Comparison of ENCODE assay signal across 1 cellular context in genomic region chr3:129224984-129225393, GRCh38.
A peak's percentile ranks its signal among the peaks of the same experiment; 100 is the strongest.
TF ChIP-seq lines count a peak whose summit lies in the region.

No MANE protein-coding gene starts in this region.

TF ChIP-seq in HepG2, 621 proteins besides CTCF, POLR2A, EP300 and RAD21 (continued from another document and continues in another):
- TF ChIP-seq POLR2AphosphoS5 (IDR thresholded peaks at IDR 0.05; ENCODE audit: low read depth, low read length) (peak; percentile 82), ZNF317 (CRISPR knock-in tag; IDR thresholded peaks at IDR 0.05) (no peak), DMAP1 (CRISPR knock-in tag; IDR thresholded peaks at IDR 0.05) (peak; percentile 73), HDAC2 (CRISPR knock-in tag; IDR thresholded peaks at IDR 0.05) (peak; percentile 82), SP1 (IDR thresholded peaks at IDR 0.05) (no peak), SP1 (CRISPR knock-in tag; IDR thresholded peaks at IDR 0.05) (peak; percentile 50; the same call in 1 of the 2 replicates), ZFP91 (CRISPR knock-in tag; IDR thresholded peaks at IDR 0.05; ENCODE audit: borderline replicate concordance) (0 out of 2 replicates have a peak, but pooled peaks have one; percentile 17), ZFP90 (CRISPR knock-in tag; IDR thresholded peaks at IDR 0.05; ENCODE audit: borderline replicate concordance) (no peak), ISL2 (CRISPR knock-in tag; IDR thresholded peaks at IDR 0.05) (peak; percentile 24; the same call in 1 of the 2 replicates), ZNF724P (CRISPR knock-in tag; IDR thresholded peaks at IDR 0.05; ENCODE audit: borderline replicate concordance) (0 out of 2 replicates have a peak, but pooled peaks have one; percentile 21), ZNF7 (CRISPR knock-in tag; IDR thresholded peaks at IDR 0.05) (no peak), RARG (CRISPR knock-in tag; IDR thresholded peaks at IDR 0.05; ENCODE audit: low read depth) (no peak), HDAC1 (CRISPR knock-in tag; IDR thresholded peaks at IDR 0.05) (peak; percentile 65), ZNF891 (CRISPR knock-in tag; IDR thresholded peaks at IDR 0.05) (no peak), ZMYM3 (CRISPR knock-in tag; IDR thresholded peaks at IDR 0.05) (peak; percentile 85), ZGPAT (CRISPR knock-in tag; IDR thresholded peaks at IDR 0.05) (peak; percentile 86), ZNF180 (CRISPR knock-in tag; IDR thresholded peaks at IDR 0.05; ENCODE audit: borderline replicate concordance, low read depth) (no peak), TGIF2 (CRISPR knock-in tag; IDR thresholded peaks at IDR 0.05) (no peak), GRHL1 (CRISPR knock-in tag; conservative IDR thresholded peaks at IDR 0.05) (no peak), YEATS2 (CRISPR knock-in tag; IDR thresholded peaks at IDR 0.05; ENCODE audit: borderline replicate concordance) (peak; percentile 69; the same call in 1 of the 2 replicates), KAT8 (CRISPR knock-in tag; IDR thresholded peaks at IDR 0.05) (peak; percentile 69; the same call in 1 of the 2 replicates), NR2C2 (CRISPR knock-in tag; IDR thresholded peaks at IDR 0.05; ENCODE audit: borderline replicate concordance) (peak; percentile 28; the same call in 1 of the 2 replicates), TOPORS (CRISPR knock-in tag; IDR thresholded peaks at IDR 0.05) (no peak), HNF4A (CRISPR knock-in tag; IDR thresholded peaks at IDR 0.05) (peak; percentile 97), HOXA3 (CRISPR knock-in tag; IDR thresholded peaks at IDR 0.05) (peak; percentile 73), ZNF772 (CRISPR knock-in tag; IDR thresholded peaks at IDR 0.05) (0 out of 2 replicates have a peak, but pooled peaks have one; percentile 39), CBX5 (CRISPR knock-in tag; IDR thresholded peaks at IDR 0.05; ENCODE audit: borderline replicate concordance) (peak; percentile 45; the same call in 1 of the 2 replicates), HMG20B (CRISPR knock-in tag; conservative IDR thresholded peaks at IDR 0.05) (peak; percentile 73), CEBPG (CRISPR knock-in tag; IDR thresholded peaks at IDR 0.05) (peak; percentile 97), ZBTB38 (CRISPR knock-in tag; IDR thresholded peaks at IDR 0.05) (peak; percentile 44; the same call in 1 of the 2 replicates), SALL1 (CRISPR knock-in tag; IDR thresholded peaks at IDR 0.05) (peak; percentile 91), GTF2F1 (IDR thresholded peaks at IDR 0.05; ENCODE audit: low read length) (no peak), GATAD1 (CRISPR knock-in tag; IDR thresholded peaks at IDR 0.05) (0 out of 2 replicates have a peak, but pooled peaks have one; percentile 38), PRMT3 (CRISPR knock-in tag; IDR thresholded peaks at IDR 0.05; ENCODE audit: borderline replicate concordance, low read depth) (no peak), KDM5A (IDR thresholded peaks at IDR 0.05; ENCODE audit: borderline replicate concordance, low read length) (peak; percentile 32; the same call in 1 of the 2 replicates), HBP1 (CRISPR knock-in tag; IDR thresholded peaks at IDR 0.05; ENCODE audit: low read depth) (peak; percentile 45; the same call in 1 of the 2 replicates), ZNF564 (CRISPR knock-in tag; IDR thresholded peaks at IDR 0.05) (0 out of 2 replicates have a peak, but pooled peaks have one; percentile 35), FOXA1 (IDR thresholded peaks at IDR 0.05) (no peak), FOXA1 (CRISPR knock-in tag; IDR thresholded peaks at IDR 0.05) (peak; percentile 56), IRF2 (CRISPR knock-in tag; IDR thresholded peaks at IDR 0.05) (peak; percentile 47; the same call in 1 of the 2 replicates), CBX1 (IDR thresholded peaks at IDR 0.05; ENCODE audit: low read depth) (no peak), REPIN1 (CRISPR knock-in tag; IDR thresholded peaks at IDR 0.05; ENCODE audit: borderline replicate concordance, low read depth) (0 out of 2 replicates have a peak, but pooled peaks have one; percentile 55), FOSL2 (CRISPR knock-in tag; IDR thresholded peaks at IDR 0.05) (peak; percentile 68)
- TF ChIP-seq, protein P1, sequence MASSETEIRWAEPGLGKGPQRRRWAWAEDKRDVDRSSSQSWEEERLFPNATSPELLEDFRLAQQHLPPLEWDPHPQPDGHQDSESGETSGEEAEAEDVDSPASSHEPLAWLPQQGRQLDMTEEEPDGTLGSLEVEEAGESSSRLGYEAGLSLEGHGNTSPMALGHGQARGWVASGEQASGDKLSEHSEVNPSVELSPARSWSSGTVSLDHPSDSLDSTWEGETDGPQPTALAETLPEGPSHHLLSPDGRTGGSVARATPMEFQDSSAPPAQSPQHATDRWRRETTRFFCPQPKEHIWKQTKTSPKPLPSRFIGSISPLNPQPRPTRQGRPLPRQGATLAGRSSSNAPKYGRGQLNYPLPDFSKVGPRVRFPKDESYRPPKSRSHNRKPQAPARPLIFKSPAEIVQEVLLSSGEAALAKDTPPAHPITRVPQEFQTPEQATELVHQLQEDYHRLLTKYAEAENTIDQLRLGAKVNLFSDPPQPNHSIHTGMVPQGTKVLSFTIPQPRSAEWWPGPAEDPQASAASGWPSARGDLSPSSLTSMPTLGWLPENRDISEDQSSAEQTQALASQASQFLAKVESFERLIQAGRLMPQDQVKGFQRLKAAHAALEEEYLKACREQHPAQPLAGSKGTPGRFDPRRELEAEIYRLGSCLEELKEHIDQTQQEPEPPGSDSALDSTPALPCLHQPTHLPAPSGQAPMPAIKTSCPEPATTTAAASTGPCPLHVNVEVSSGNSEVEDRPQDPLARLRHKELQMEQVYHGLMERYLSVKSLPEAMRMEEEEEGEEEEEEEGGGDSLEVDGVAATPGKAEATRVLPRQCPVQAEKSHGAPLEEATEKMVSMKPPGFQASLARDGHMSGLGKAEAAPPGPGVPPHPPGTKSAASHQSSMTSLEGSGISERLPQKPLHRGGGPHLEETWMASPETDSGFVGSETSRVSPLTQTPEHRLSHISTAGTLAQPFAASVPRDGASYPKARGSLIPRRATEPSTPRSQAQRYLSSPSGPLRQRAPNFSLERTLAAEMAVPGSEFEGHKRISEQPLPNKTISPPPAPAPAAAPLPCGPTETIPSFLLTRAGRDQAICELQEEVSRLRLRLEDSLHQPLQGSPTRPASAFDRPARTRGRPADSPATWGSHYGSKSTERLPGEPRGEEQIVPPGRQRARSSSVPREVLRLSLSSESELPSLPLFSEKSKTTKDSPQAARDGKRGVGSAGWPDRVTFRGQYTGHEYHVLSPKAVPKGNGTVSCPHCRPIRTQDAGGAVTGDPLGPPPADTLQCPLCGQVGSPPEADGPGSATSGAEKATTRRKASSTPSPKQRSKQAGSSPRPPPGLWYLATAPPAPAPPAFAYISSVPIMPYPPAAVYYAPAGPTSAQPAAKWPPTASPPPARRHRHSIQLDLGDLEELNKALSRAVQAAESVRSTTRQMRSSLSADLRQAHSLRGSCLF (CRISPR knock-in tag; IDR thresholded peaks at IDR 0.05; ENCODE audit: borderline replicate concordance) = no peak
- TF ChIP-seq, protein P2, sequence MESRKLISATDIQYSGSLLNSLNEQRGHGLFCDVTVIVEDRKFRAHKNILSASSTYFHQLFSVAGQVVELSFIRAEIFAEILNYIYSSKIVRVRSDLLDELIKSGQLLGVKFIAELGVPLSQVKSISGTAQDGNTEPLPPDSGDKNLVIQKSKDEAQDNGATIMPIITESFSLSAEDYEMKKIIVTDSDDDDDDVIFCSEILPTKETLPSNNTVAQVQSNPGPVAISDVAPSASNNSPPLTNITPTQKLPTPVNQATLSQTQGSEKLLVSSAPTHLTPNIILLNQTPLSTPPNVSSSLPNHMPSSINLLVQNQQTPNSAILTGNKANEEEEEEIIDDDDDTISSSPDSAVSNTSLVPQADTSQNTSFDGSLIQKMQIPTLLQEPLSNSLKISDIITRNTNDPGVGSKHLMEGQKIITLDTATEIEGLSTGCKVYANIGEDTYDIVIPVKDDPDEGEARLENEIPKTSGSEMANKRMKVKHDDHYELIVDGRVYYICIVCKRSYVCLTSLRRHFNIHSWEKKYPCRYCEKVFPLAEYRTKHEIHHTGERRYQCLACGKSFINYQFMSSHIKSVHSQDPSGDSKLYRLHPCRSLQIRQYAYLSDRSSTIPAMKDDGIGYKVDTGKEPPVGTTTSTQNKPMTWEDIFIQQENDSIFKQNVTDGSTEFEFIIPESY (CRISPR knock-in tag; IDR thresholded peaks at IDR 0.05) = peak; percentile 61; the same call in 1 of the 2 replicates
- TF ChIP-seq, protein P3, sequence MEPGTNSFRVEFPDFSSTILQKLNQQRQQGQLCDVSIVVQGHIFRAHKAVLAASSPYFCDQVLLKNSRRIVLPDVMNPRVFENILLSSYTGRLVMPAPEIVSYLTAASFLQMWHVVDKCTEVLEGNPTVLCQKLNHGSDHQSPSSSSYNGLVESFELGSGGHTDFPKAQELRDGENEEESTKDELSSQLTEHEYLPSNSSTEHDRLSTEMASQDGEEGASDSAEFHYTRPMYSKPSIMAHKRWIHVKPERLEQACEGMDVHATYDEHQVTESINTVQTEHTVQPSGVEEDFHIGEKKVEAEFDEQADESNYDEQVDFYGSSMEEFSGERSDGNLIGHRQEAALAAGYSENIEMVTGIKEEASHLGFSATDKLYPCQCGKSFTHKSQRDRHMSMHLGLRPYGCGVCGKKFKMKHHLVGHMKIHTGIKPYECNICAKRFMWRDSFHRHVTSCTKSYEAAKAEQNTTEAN (CRISPR knock-in tag; conservative IDR thresholded peaks at IDR 0.05) = no peak
- TF ChIP-seq, protein P4, sequence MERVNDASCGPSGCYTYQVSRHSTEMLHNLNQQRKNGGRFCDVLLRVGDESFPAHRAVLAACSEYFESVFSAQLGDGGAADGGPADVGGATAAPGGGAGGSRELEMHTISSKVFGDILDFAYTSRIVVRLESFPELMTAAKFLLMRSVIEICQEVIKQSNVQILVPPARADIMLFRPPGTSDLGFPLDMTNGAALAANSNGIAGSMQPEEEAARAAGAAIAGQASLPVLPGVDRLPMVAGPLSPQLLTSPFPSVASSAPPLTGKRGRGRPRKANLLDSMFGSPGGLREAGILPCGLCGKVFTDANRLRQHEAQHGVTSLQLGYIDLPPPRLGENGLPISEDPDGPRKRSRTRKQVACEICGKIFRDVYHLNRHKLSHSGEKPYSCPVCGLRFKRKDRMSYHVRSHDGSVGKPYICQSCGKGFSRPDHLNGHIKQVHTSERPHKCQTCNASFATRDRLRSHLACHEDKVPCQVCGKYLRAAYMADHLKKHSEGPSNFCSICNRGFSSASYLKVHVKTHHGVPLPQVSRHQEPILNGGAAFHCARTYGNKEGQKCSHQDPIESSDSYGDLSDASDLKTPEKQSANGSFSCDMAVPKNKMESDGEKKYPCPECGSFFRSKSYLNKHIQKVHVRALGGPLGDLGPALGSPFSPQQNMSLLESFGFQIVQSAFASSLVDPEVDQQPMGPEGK (CRISPR knock-in tag; IDR thresholded peaks at IDR 0.05) = 0 out of 2 replicates have a peak, but pooled peaks have one; percentile 41
